Comparison of ENCODE assay signal across 16 cellular contexts in genomic region chr21:37263827-37264226, GRCh38. TPM values are rescaled to one million over a fixed set of nuclear protein-coding genes. Genes with fewer than 3 reads are reported as not detected.
DNase-seq lines count a peak whose midpoint lies in the region; ATAC-seq and TF ChIP-seq lines count a peak whose summit lies in the region.
"Had no signal": no experiment of that assay in that cellular context is flagged by ENCODE, and none has a peak within 500 bp of the region (broad histone marks: within the 10 kb centered on the region; RNA-seq: fewer than 3 reads in every experiment).

No MANE protein-coding gene starts in this region.

- peaks cover 0 to 2% of the 10 kb centered on the region in 2 donors for H3K4me1 ChIP-seq in esophagus (ENCODE audit: control insufficient read depth in 2 of 2, insufficient read depth in 2 of 2, low read length in 1 of 2)
- peaks cover 48% of the 10 kb centered on the region for H3K4me1 ChIP-seq in psoas muscle

- H3K9me3 ChIP-seq in esophagus (ENCODE audit: control insufficient read depth in 2 of 2, insufficient read depth in 1 of 2, low read depth in 1 of 2, low read length in 1 of 2) (no peaks in the 10 kb centered on the region), psoas muscle (no peaks in the 10 kb centered on the region)
- H3K9me3 ChIP-seq: lower lobe of right lung, right lobe of liver, thoracic aorta had no signal

- H3K9me3 Mint-ChIP-seq in T-helper 2 cell treated with Interferon-gamma antibody and Interleukin-4, amounts not matched to agents 5 μg/mL and 100 μg/mL, for 36 hours, result no peaks in the 10 kb centered on the region
- H3K9me3 Mint-ChIP-seq in endothelial cell (ENCODE audit: unreplicated experiment), result no peaks in the 10 kb centered on the region

- H3K27me3 Mint-ChIP-seq in T-helper 2 cell treated with Interferon-gamma antibody and Interleukin-4, amounts not matched to agents 5 μg/mL and 100 μg/mL, for 36 hours (ENCODE audit: low read depth), result no peaks in the 10 kb centered on the region
- H3K27me3 Mint-ChIP-seq in endothelial cell (ENCODE audit: unreplicated experiment), result peaks cover 6% of the 10 kb centered on the region

- TF ChIP-seq CTCF in psoas muscle (IDR thresholded peaks at IDR 0.05) (no peak), endothelial cell (IDR thresholded peaks at IDR 0.05; ENCODE audit: unreplicated experiment) (no peak)

- no peaks in the 10 kb centered on the region for H3K27me3 ChIP-seq in esophagus (ENCODE audit: control insufficient read depth in 1 of 2, insufficient read depth in 2 of 2, low read length in 2 of 2)
- H3K27me3 ChIP-seq in psoas muscle (ENCODE audit: insufficient read depth in 3 of 3, low read length in 2 of 3), result no peaks in the 10 kb centered on the region
- H3K27me3 ChIP-seq: right lobe of liver had no signal

- ATAC-seq in psoas muscle, result no peak
- ATAC-seq: lower lobe of right lung, right lobe of liver had no signal

- H3K36me3 ChIP-seq in esophagus (ENCODE audit: control insufficient read depth in 2 of 2, insufficient read depth in 2 of 2, low read length in 1 of 2) (no peaks in the 10 kb centered on the region), psoas muscle (ENCODE audit: insufficient read depth in 1 of 2, low read depth in 1 of 2) (peaks cover 0 to 2% of the 10 kb centered on the region in 2 donors)
- H3K36me3 ChIP-seq: lower lobe of right lung, right lobe of liver, thoracic aorta had no signal

- WGBS in esophagus, 2 donors, result 76 to 82% methylated on average over 5 of the region's 5 CpGs
- WGBS in psoas muscle, 3 donors, result 70 to 82% (median 72%) methylated on average over 5 of the region's 5 CpGs

- H3K4me3 ChIP-seq in esophagus (ENCODE audit: low read depth in 1 of 2, low read length in 2 of 2) (no peak overlapping the region), psoas muscle (no peak overlapping the region)
- H3K4me3 ChIP-seq: lower lobe of right lung, right lobe of liver, thoracic aorta had no signal

- H3K36me3 Mint-ChIP-seq in T-helper 2 cell treated with Interferon-gamma antibody and Interleukin-4, amounts not matched to agents 5 μg/mL and 100 μg/mL, for 36 hours (ENCODE audit: low read depth), result peaks cover 40% of the 10 kb centered on the region
- no peaks in the 10 kb centered on the region for H3K36me3 Mint-ChIP-seq in endothelial cell (ENCODE audit: low read depth, unreplicated experiment)

- no peak for DNase-seq in T-helper 2 cell treated with Interferon-gamma antibody and Interleukin-4, amounts not matched to agents 5 μg/mL and 100 μg/mL, for 36 hours (ENCODE audit: low spot score)
- DNase-seq in T-helper 2 cell (no peak), RPMI7951 (ENCODE audit: low read depth) (peak; percentile 29), psoas muscle (no peak), endothelial cell (ENCODE audit: low spot score) (no peak)
- DNase-seq in activated CD4-positive, alpha-beta T cell treated with anti-CD3 and anti-CD28 coated beads, Interleukin-2, amount 50 U/mL, for 48 hours, result no peak
- no peak for DNase-seq in activated CD4-positive, alpha-beta T cell treated with anti-CD3 and anti-CD28 coated beads for 1 hour
- DNase-seq: 8988T, lower lobe of right lung, NCI-H2029, NCI-H510A treated with DMSO at 0.1 percent for 48 hours, OCI-M1, right lobe of liver had no signal

- H3K27ac Mint-ChIP-seq in T-helper 2 cell treated with Interferon-gamma antibody and Interleukin-4, amounts not matched to agents 5 μg/mL and 100 μg/mL, for 36 hours, result no peak overlapping the region
- no peak overlapping the region for H3K27ac Mint-ChIP-seq in endothelial cell (ENCODE audit: unreplicated experiment)
- H3K27ac Mint-ChIP-seq: CD4-positive, CD25-positive, alpha-beta regulatory T cell had no signal

- H3K4me1 Mint-ChIP-seq in T-helper 2 cell treated with Interferon-gamma antibody and Interleukin-4, amounts not matched to agents 5 μg/mL and 100 μg/mL, for 36 hours (ENCODE audit: low read depth), result peaks cover 46% of the 10 kb centered on the region
- peaks cover 23% of the 10 kb centered on the region for H3K4me1 Mint-ChIP-seq in endothelial cell (ENCODE audit: unreplicated experiment)

- peak overlapping the region; percentile 21 for H3K4me3 Mint-ChIP-seq in T-helper 2 cell treated with Interferon-gamma antibody and Interleukin-4, amounts not matched to agents 5 μg/mL and 100 μg/mL, for 36 hours
- no peak overlapping the region for H3K4me3 Mint-ChIP-seq in endothelial cell (ENCODE audit: unreplicated experiment)

- intact Hi-C loops in psoas muscle (cut with DNase I), result no loop called here

- H3K27ac ChIP-seq in esophagus (ENCODE audit: low read depth in 2 of 2, low read length in 1 of 2) (peak overlapping the region; percentile 52 to 93), psoas muscle (peak overlapping the region; percentile 63)
- H3K27ac ChIP-seq: lower lobe of right lung, right lobe of liver had no signal

RNA-seq across cellular contexts. Expression of gene VPS26C, which starts 3.3 kb away (rescaled TPM):
- total RNA-seq in RPMI7951 (2014; rRNA removed; shearing (Covaris generic)), result 52.5 and 52.6 TPM in 2 replicates
- polyA plus RNA-seq in esophagus, result 10 to 100 TPM; 12.4 to 18.0 TPM
- total RNA-seq in psoas muscle, result 10 to 100 TPM; 32.7 to 58.4 (median 46.8) TPM
- polyA plus RNA-seq in psoas muscle, result 10 to 100 TPM; 29.6 to 78.2 (median 52.5) TPM
- 63.8 TPM for total RNA-seq in endothelial cell (ENCODE audit: unreplicated experiment)
